In genomic region chr13:78608705-78609463, GRCh38 we compare ENCODE assay signal across 8 cellular contexts. TPM values are rescaled to one million over a fixed set of nuclear protein-coding genes. Genes with fewer than 3 reads are reported as not detected.
DNase-seq lines count a peak whose midpoint lies in the region; ATAC-seq and TF ChIP-seq lines count a peak whose summit lies in the region.

No MANE protein-coding gene starts in this region.

- no peaks in the 10 kb centered on the region for H3K9me3 Mint-ChIP-seq in nephron progenitor cell

- H4K20me1 ChIP-seq in BLaER1 treated with 17β-estradiol and CSF1 and Interleukin-3, amounts not matched to agents 10 nM and 100 nM = peaks cover 0 to 100% (median 78%) of the 10 kb centered on the region in 11 experiments; a peak in 19 of 22 replicates

- H3K36me3 Mint-ChIP-seq in nephron progenitor cell (ENCODE audit: low read depth) = no peaks in the 10 kb centered on the region

- H3K27ac Mint-ChIP-seq in nephron progenitor cell = no peak overlapping the region

- peaks cover under 1 to 10% (median 5%) of the 10 kb centered on the region in 11 experiments; a peak in 13 of 22 replicates for H3K36me3 ChIP-seq in BLaER1 treated with 17β-estradiol and CSF1 and Interleukin-3, amounts not matched to agents 10 nM and 100 nM
- no peaks in the 10 kb centered on the region for H3K36me3 ChIP-seq in esophagus muscularis mucosa

- peak overlapping the region; percentile 70 for H3K4me3 Mint-ChIP-seq in nephron progenitor cell

- no peak for TF ChIP-seq POLR2A in esophagus muscularis mucosa (IDR thresholded peaks at IDR 0.05; ENCODE audit: low read depth)

- no peak for TF ChIP-seq CTCF in esophagus muscularis mucosa (IDR thresholded peaks at IDR 0.05)
- TF ChIP-seq CTCF in nephron progenitor cell (IDR thresholded peaks at IDR 0.05) = no peak

- DNase-seq in NCI-H1092 (lab: John Stamatoyannopoulos, UW) (peak; percentile 31), esophagus muscularis mucosa (ENCODE audit: extremely low spot score) (no peak), nephron progenitor cell (no peak)
- DNase-seq in NK-92 treated with Interleukin-12 subunit alpha and Interleukin-12 subunit beta, amount 100 ng/mL, for 24 hours (lab: John Stamatoyannopoulos, UW) = no peak

- peak overlapping the region; percentile 15 to 62 (median 48); a peak in 18 of 20 replicates for H3K4me3 ChIP-seq in BLaER1 treated with 17β-estradiol and CSF1 and Interleukin-3, amounts not matched to agents 10 nM and 100 nM
- H3K4me3 ChIP-seq in esophagus muscularis mucosa = peak overlapping the region; percentile 49 to 59 (median 54)

- peaks cover 17 to 43% (median 28%) of the 10 kb centered on the region in 11 experiments; a peak in 21 of 22 replicates for H3K9me3 ChIP-seq in BLaER1 treated with 17β-estradiol and CSF1 and Interleukin-3, amounts not matched to agents 10 nM and 100 nM (replicated peaks in 1 of 11)
- no peaks in the 10 kb centered on the region for H3K9me3 ChIP-seq in esophagus muscularis mucosa

- no peak for ATAC-seq in GM21529 (IDR thresholded peaks at IDR 0.05; ENCODE audit: unreplicated experiment)
- no peak for ATAC-seq in HG03432 (IDR thresholded peaks at IDR 0.05; ENCODE audit: unreplicated experiment)
- ATAC-seq in GM18519 (IDR thresholded peaks at IDR 0.05; ENCODE audit: low FRiP score, unreplicated experiment) = no peak

- no peak overlapping the region for H3K27ac ChIP-seq in BLaER1 treated with 17β-estradiol and CSF1 and Interleukin-3, amounts not matched to agents 10 nM and 100 nM
- H3K27ac ChIP-seq in esophagus muscularis mucosa (replicated peaks in 1 of 4) = no peak overlapping the region

- H3K9ac ChIP-seq in BLaER1 treated with 17β-estradiol and CSF1 and Interleukin-3, amounts not matched to agents 10 nM and 100 nM = peak overlapping the region in 1 of 11 experiments; percentile 34; a peak in 2 of 22 replicates

- intact Hi-C loops in esophagus muscularis mucosa (cut with DNase I) = loop anchor here (5.0 kb wide), 1 partner anchor 53 kb away; no protein-coding TSS in a partner anchor

- TF ChIP-seq EP300 in esophagus muscularis mucosa (IDR thresholded peaks at IDR 0.05) = no peak

- H3K4me1 ChIP-seq in BLaER1 treated with 17β-estradiol and CSF1 and Interleukin-3, amounts not matched to agents 10 nM and 100 nM = peaks cover 0 to 9% (median 4%) of the 10 kb centered on the region in 10 experiments; a peak in 6 of 20 replicates
- peaks cover 25 to 38% (median 35%) of the 10 kb centered on the region in 4 donors for H3K4me1 ChIP-seq in esophagus muscularis mucosa

- H3K27me3 ChIP-seq in BLaER1 treated with 17β-estradiol and CSF1 and Interleukin-3, amounts not matched to agents 10 nM and 100 nM = peaks cover 98 to 100% (median 99%) of the 10 kb centered on the region in 11 experiments
- H3K27me3 ChIP-seq in esophagus muscularis mucosa = peaks cover 0 to 74% (median 56%) of the 10 kb centered on the region in 4 donors

- 1% methylated on average over 34 of the region's 53 CpGs for WGBS in esophagus muscularis mucosa

- peak overlapping the region; percentile 27 to 88 (median 57) for H3K4me2 ChIP-seq in BLaER1 treated with 17β-estradiol and CSF1 and Interleukin-3, amounts not matched to agents 10 nM and 100 nM

- H3K27me3 Mint-ChIP-seq in nephron progenitor cell (ENCODE audit: low read depth, poor library complexity) = peaks cover 94% of the 10 kb centered on the region

- peaks cover 28% of the 10 kb centered on the region for H3K4me1 Mint-ChIP-seq in nephron progenitor cell

RNA-seq across cellular contexts. Expression of gene POU4F1, which starts 5.5 kb away (rescaled TPM):
- total RNA-seq in esophagus muscularis mucosa = not detected

RNA-seq across cellular contexts. Expression of gene OBI1, which starts 50.1 kb away (rescaled TPM):
- 10 to 100 TPM in 3 of 4 donors, 1 to 10 TPM in 1; 8.3 to 13.3 (median 10.5) TPM for total RNA-seq in esophagus muscularis mucosa
